10 cellular contexts compared by ENCODE assay signal in genomic region chr19:11152318-11153062, GRCh38. TPM values are rescaled to one million over a fixed set of nuclear protein-coding genes. Genes with fewer than 3 reads are reported as not detected.
DNase-seq lines count a peak whose midpoint lies in the region; ATAC-seq, FAIRE-seq and TF ChIP-seq lines count a peak whose summit lies in the region.
"Had no signal": no experiment of that assay in that cellular context is flagged by ENCODE, and none has a peak within 500 bp of the region (broad histone marks: within the 10 kb centered on the region; RNA-seq: fewer than 3 reads in every experiment).

No MANE protein-coding gene starts in this region.

- H3K9me1 ChIP-seq in keratinocyte (ENCODE audit: control insufficient read depth, extremely low read depth, insufficient read depth, low read length), result no peaks in the 10 kb centered on the region

- peak overlapping the region; percentile 22 to 49 (median 41) for H3K4me3 Mint-ChIP-seq in brain

- H3K9me3 ChIP-seq in HCT116 (ENCODE audit: control insufficient read depth in 1 of 2, insufficient read depth in 1 of 2, low read depth in 1 of 2, low read length in 2 of 2) (no peaks in the 10 kb centered on the region), keratinocyte (ENCODE audit: control insufficient read depth, low read depth, low read length) (no peaks in the 10 kb centered on the region), skeletal muscle tissue (ENCODE audit: control insufficient read depth in 3 of 3, low read length in 3 of 3) (no peaks in the 10 kb centered on the region)

- FAIRE-seq in keratinocyte (lab: Jason Lieb, UNC), result peak; percentile 23

- no peak for TF ChIP-seq POLR2A in HCT116 (IDR thresholded peaks at IDR 0.05; ENCODE audit: borderline replicate concordance, extremely low read depth, insufficient read depth, insufficient read length)

- peak overlapping the region; percentile 27 to 90 (median 83) for H3K27ac Mint-ChIP-seq in brain

- H3K36me3 ChIP-seq in HCT116 (ENCODE audit: control insufficient read depth in 1 of 2, insufficient read depth in 2 of 2, low read length in 2 of 2) (peaks cover 0 to 13% of the 10 kb centered on the region in 2 experiments; a peak in 1 of 4 replicates), keratinocyte (ENCODE audit: control insufficient read depth in 2 of 2, extremely low read depth in 1 of 2, insufficient read depth in 2 of 2, low read length in 2 of 2) (peaks cover 0 to 5% of the 10 kb centered on the region in 2 experiments), skeletal muscle tissue (ENCODE audit: control insufficient read depth in 3 of 3, insufficient read depth in 3 of 3, low read length in 3 of 3) (no peaks in the 10 kb centered on the region), brain microvascular endothelial cell (replicated peaks) (no peaks in the 10 kb centered on the region)

- no peaks in the 10 kb centered on the region for H3K27me3 ChIP-seq in HCT116 (ENCODE audit: insufficient read depth, low read length)
- H3K27me3 ChIP-seq in keratinocyte (ENCODE audit: control insufficient read depth, extremely low read depth, insufficient read depth, low read length), result no peaks in the 10 kb centered on the region
- H3K27me3 ChIP-seq in skeletal muscle tissue (ENCODE audit: control insufficient read depth in 3 of 3, insufficient read depth in 3 of 3, low read length in 3 of 3), result no peaks in the 10 kb centered on the region
- no peaks in the 10 kb centered on the region for H3K27me3 ChIP-seq in brain microvascular endothelial cell (replicated peaks)

- H3K27me3 Mint-ChIP-seq in brain, result peaks cover 3% of the 10 kb centered on the region

- H2AFZ ChIP-seq in HCT116 (ENCODE audit: low read depth, low read length, poor library complexity, severe bottlenecking), result no peak overlapping the region
- H2AFZ ChIP-seq in keratinocyte (ENCODE audit: control insufficient read depth, low read length), result peak overlapping the region; percentile 34

- H4K20me1 ChIP-seq in HCT116 (ENCODE audit: insufficient read depth), result no peaks in the 10 kb centered on the region
- H4K20me1 ChIP-seq in keratinocyte (ENCODE audit: control insufficient read depth, extremely low read depth, insufficient read depth, low read length), result no peaks in the 10 kb centered on the region

- intact Hi-C loops in HCT116 (cut with micrococcal nuclease), result no loop called here

- H3K9ac ChIP-seq in HCT116 (ENCODE audit: low read length) (no peak overlapping the region), keratinocyte (ENCODE audit: control insufficient read depth, extremely low read depth, insufficient read depth, low read length) (peak overlapping the region; percentile 9), skeletal muscle tissue (ENCODE audit: low read depth in 1 of 3, low read length in 3 of 3) (peak overlapping the region in 1 of 3 donors; percentile 54)

- H3K79me2 ChIP-seq in HCT116 (ENCODE audit: insufficient read depth, low read length) (peaks cover 53% of the 10 kb centered on the region), keratinocyte (ENCODE audit: control insufficient read depth, insufficient read depth, low read length) (peaks cover 26% of the 10 kb centered on the region)

- RAD21 ChIA-PET in HCT116 (lab: Charles Lee; ENCODE audit: low non-redundant PET in 1 of 2, low total read pairs in 2 of 2, uncharacterized antibody in 2 of 2, unreplicated experiment in 2 of 2), result no interaction called here

- POLR2A ChIA-PET in HCT116 (lab: Charles Lee), result no interaction called here

- ATAC-seq in HCT116, result no peak
- ATAC-seq in HG02973 (IDR thresholded peaks at IDR 0.05; ENCODE audit: unreplicated experiment), result no peak
- no peak for ATAC-seq in HG02970 (IDR thresholded peaks at IDR 0.05; ENCODE audit: low FRiP score, unreplicated experiment)

- peak overlapping the region; percentile 15; the same call in 1 of the 2 replicates for H3K4me2 ChIP-seq in HCT116 (ENCODE audit: low read length)
- H3K4me2 ChIP-seq in keratinocyte (ENCODE audit: control insufficient read depth, extremely low read depth, insufficient read depth, low read depth, low read length), result peak overlapping the region; percentile 38
- H3K4me2 ChIP-seq: smooth muscle cell had no signal

- no peak for DNase-seq in HCT116 (ENCODE audit: low read depth, low spot score)
- no peak for DNase-seq in keratinocyte (ENCODE audit: low read depth, low spot score)
- no peak for DNase-seq in brain microvascular endothelial cell
- DNase-seq in activated T-cell treated with anti-CD3 and anti-CD28 coated beads for 4 hours, result no peak
- DNase-seq: T1000 had no signal

- H3K4me1 ChIP-seq in HCT116 (ENCODE audit: control insufficient read depth in 1 of 2, insufficient read depth in 2 of 2, low read length in 2 of 2), result peaks cover 41 to 45% of the 10 kb centered on the region in 2 experiments
- peaks cover 26% of the 10 kb centered on the region for H3K4me1 ChIP-seq in keratinocyte (ENCODE audit: control insufficient read depth, extremely low read depth, insufficient read depth, low read length)
- peaks cover 19 to 24% (median 22%) of the 10 kb centered on the region in 3 donors for H3K4me1 ChIP-seq in skeletal muscle tissue (ENCODE audit: control insufficient read depth in 3 of 3, insufficient read depth in 3 of 3, low read length in 3 of 3)

- no peaks in the 10 kb centered on the region for H3K36me3 Mint-ChIP-seq in brain

- no peaks in the 10 kb centered on the region for H3K9me3 Mint-ChIP-seq in brain

- CTCF ChIA-PET in HCT116 (lab: Charles Lee), result no interaction called here

- no peaks in the 10 kb centered on the region for H3K9me2 ChIP-seq in HCT116 (ENCODE audit: insufficient read depth)

- BruUV-seq in HCT116 (replicated peaks; lab: Mats Ljungman, UMichigan), result TSS peak; percentile 37

- dilution Hi-C loops in keratinocyte (cut with MboI; ENCODE audit: extremely low pct_ligation_motif_present, low sequenced_read_pairs), result no loop called here

- H3K4me3 ChIP-seq in HCT116 (replicated peaks in 1 of 2; ENCODE audit: low read depth in 1 of 2, low read length in 2 of 2) (no peak overlapping the region), keratinocyte (ENCODE audit: control insufficient read depth in 2 of 3, extremely low read depth in 1 of 3, insufficient read depth in 2 of 3, low read depth in 1 of 3, low read length in 3 of 3) (no peak overlapping the region), skeletal muscle tissue (ENCODE audit: low read length in 3 of 3) (no peak overlapping the region), brain microvascular endothelial cell (ENCODE audit: low read depth, low read length) (no peak overlapping the region)
- H3K4me3 ChIP-seq: smooth muscle cell had no signal

- TF ChIP-seq CTCF in HCT116 (IDR thresholded peaks at IDR 0.05 in 2 of 3, conservative IDR thresholded peaks at IDR 0.05 in 1 of 3; ENCODE audit: borderline replicate concordance in 1 of 3, insufficient read depth in 1 of 3, low read depth in 2 of 3, low read length in 2 of 3) (no peak), brain (conservative IDR thresholded peaks at IDR 0.05) (no peak), keratinocyte (optimal IDR thresholded peaks at IDR 0.05 in 1 of 3, IDR thresholded peaks at IDR 0.05 in 1 of 3, conservative IDR thresholded peaks at IDR 0.05 in 1 of 3; ENCODE audit: extremely low read depth in 1 of 3, insufficient read depth in 2 of 3, low read length in 3 of 3) (no peak), brain microvascular endothelial cell (IDR thresholded peaks at IDR 0.05; ENCODE audit: low read depth, low read length, missing control alignments) (no peak)

- H3K4me1 Mint-ChIP-seq in brain, result peaks cover 38% of the 10 kb centered on the region

- no peak for TF ChIP-seq RAD21 in HCT116 (IDR thresholded peaks at IDR 0.05; ENCODE audit: low read depth)

- H3K27ac ChIP-seq in HCT116 (ENCODE audit: low read depth, low read length) (peak overlapping the region; percentile 34), keratinocyte (ENCODE audit: control insufficient read depth, insufficient read depth, low read length) (peak overlapping the region; percentile 3), skeletal muscle tissue (ENCODE audit: low read depth, low read length) (peak overlapping the region; percentile 80), brain microvascular endothelial cell (no peak overlapping the region)

- in situ Hi-C loops in brain microvascular endothelial cell (cut with HindIII; ENCODE audit: low pct_ligation_motif_present, low sequenced_read_pairs), result no loop called here

TF ChIP-seq in HCT116, 20 proteins besides CTCF, POLR2A, EP300 and RAD21:
- no peak for TF ChIP-seq EZH2 (IDR thresholded peaks at IDR 0.05)
- TF ChIP-seq SP1 (IDR thresholded peaks at IDR 0.05; ENCODE audit: low read depth), result no peak
- TF ChIP-seq SIN3A (IDR thresholded peaks at IDR 0.05; ENCODE audit: low read depth), result no peak
- TF ChIP-seq SRF (IDR thresholded peaks at IDR 0.05; ENCODE audit: low read depth), result no peak
- TF ChIP-seq JUND (IDR thresholded peaks at IDR 0.05), result no peak
TF ChIP-seq in HCT116: peak in this region for 0.

RNA-seq across cellular contexts. Expression of gene SPC24, which starts 3.1 kb away (rescaled TPM):
- 33.9 TPM for total RNA-seq in HCT116 (2021; ENCODE audit: unreplicated experiment)
- 38.8 and 39.2 TPM in 2 replicates for polyA plus RNA-seq in HCT116 (2012)
- 15.0 TPM for polyA plus RNA-seq in brain (ENCODE audit: insufficient read depth, low read depth, low replicate concordance)
- 1.8 to 8.0 TPM (median 6.4 TPM) in 3 replicates for polyA plus RNA-seq in keratinocyte
- 0.44 TPM for polyA plus RNA-seq in keratinocyte (2011; ENCODE audit: low read depth)
- polyA plus RNA-seq in keratinocyte (2011; cell fraction: cytosol; rRNA removed), result 1.1 and 2.1 TPM in 2 replicates
- polyA plus RNA-seq in keratinocyte (2011; cell fraction: nucleus; rRNA removed), result 0.99 and 1.8 TPM in 2 replicates
- 0.11 and 8.6 TPM in 2 replicates for polyA plus RNA-seq in keratinocyte (2012; ENCODE audit: low replicate concordance)
- 4.6 to 20.9 TPM (median 14.5 TPM) in 3 replicates for polyA minus RNA-seq in keratinocyte
- polyA minus RNA-seq in keratinocyte (2011; cell fraction: cytosol; rRNA and poly(A)+ RNA removed), result 20.9 TPM
- polyA minus RNA-seq in keratinocyte (2011; cell fraction: nucleus; rRNA and poly(A)+ RNA removed), result 3.0 and 3.3 TPM in 2 replicates
- 12.0 TPM for total RNA-seq in skeletal muscle tissue

RNA-seq across cellular contexts. Expression of gene KANK2, which starts 44.9 kb away (rescaled TPM):
- total RNA-seq in HCT116 (2021; ENCODE audit: unreplicated experiment), result 43.6 TPM
- 41.1 and 45.3 TPM in 2 replicates for polyA plus RNA-seq in HCT116 (2012)
- polyA plus RNA-seq in brain (ENCODE audit: insufficient read depth, low read depth, low replicate concordance), result 34.0 TPM
- polyA plus RNA-seq in keratinocyte, result 2.8 to 3.9 TPM (median 3.6 TPM) in 3 replicates
- 11.8 TPM for polyA plus RNA-seq in keratinocyte (2011; ENCODE audit: low read depth)
- 2.9 and 5.5 TPM in 2 replicates for polyA plus RNA-seq in keratinocyte (2011; cell fraction: cytosol; rRNA removed)
- 11.8 and 11.9 TPM in 2 replicates for polyA plus RNA-seq in keratinocyte (2011; cell fraction: nucleus; rRNA removed)
- polyA plus RNA-seq in keratinocyte (2012; ENCODE audit: low replicate concordance), result 8.8 and 11.5 TPM in 2 replicates
- polyA minus RNA-seq in keratinocyte, result 4.7 to 25.2 TPM (median 7.5 TPM) in 3 replicates
- polyA minus RNA-seq in keratinocyte (2011; cell fraction: cytosol; rRNA and poly(A)+ RNA removed), result 10.4 TPM
- polyA minus RNA-seq in keratinocyte (2011; cell fraction: nucleus; rRNA and poly(A)+ RNA removed), result 12.5 and 12.7 TPM in 2 replicates
- 53.2 TPM for total RNA-seq in skeletal muscle tissue
